ENCODE assay signal across 1 cellular context in genomic region chr16:84277244-84277823, GRCh38.
TF ChIP-seq lines count a peak whose summit lies in the region.

No MANE protein-coding gene starts in this region.

TF ChIP-seq in HepG2, 621 proteins besides CTCF, POLR2A, EP300 and RAD21 (continued from another document):
- TF ChIP-seq ZBED4 (CRISPR knock-in tag; IDR thresholded peaks at IDR 0.05; ENCODE audit: borderline replicate concordance) (0 out of 2 replicates have a peak, but pooled peaks have one; percentile 32), SMC3 (IDR thresholded peaks at IDR 0.05; ENCODE audit: low read length) (peak; percentile 90), ZNF260 (CRISPR knock-in tag; IDR thresholded peaks at IDR 0.05; ENCODE audit: borderline replicate concordance, low read depth) (no peak), SOX5 (CRISPR knock-in tag; IDR thresholded peaks at IDR 0.05; ENCODE audit: borderline replicate concordance) (no peak), STAG1 (CRISPR knock-in tag; IDR thresholded peaks at IDR 0.05) (peak; percentile 91), ZNF569 (CRISPR knock-in tag; IDR thresholded peaks at IDR 0.05; ENCODE audit: borderline replicate concordance) (no peak), ZSCAN22 (CRISPR knock-in tag; IDR thresholded peaks at IDR 0.05) (no peak), ARID3A (IDR thresholded peaks at IDR 0.05; ENCODE audit: low read depth, low read length) (no peak), MTF2 (CRISPR knock-in tag; IDR thresholded peaks at IDR 0.05; ENCODE audit: borderline replicate concordance) (no peak), ZNF101 (CRISPR knock-in tag; IDR thresholded peaks at IDR 0.05; ENCODE audit: borderline replicate concordance, low read depth) (no peak), ZNF510 (CRISPR knock-in tag; IDR thresholded peaks at IDR 0.05; ENCODE audit: low read depth) (no peak), SP140L (CRISPR knock-in tag; IDR thresholded peaks at IDR 0.05; ENCODE audit: borderline replicate concordance) (0 out of 2 replicates have a peak, but pooled peaks have one; percentile 42), MAX (IDR thresholded peaks at IDR 0.05) (no peak), REXO4 (CRISPR knock-in tag; IDR thresholded peaks at IDR 0.05; ENCODE audit: borderline replicate concordance) (no peak), ZNF235 (CRISPR knock-in tag; IDR thresholded peaks at IDR 0.05; ENCODE audit: borderline replicate concordance) (no peak), ZNF207 (IDR thresholded peaks at IDR 0.05; ENCODE audit: borderline replicate concordance) (no peak), HINFP (CRISPR knock-in tag; IDR thresholded peaks at IDR 0.05; ENCODE audit: low read depth) (peak; percentile 84; the same call in 1 of the 2 replicates), TBL1XR1 (IDR thresholded peaks at IDR 0.05; ENCODE audit: borderline replicate concordance, low read length, partially characterized antibody) (peak; percentile 40), ZNF776 (CRISPR knock-in tag; IDR thresholded peaks at IDR 0.05) (no peak), RNF2 (conservative IDR thresholded peaks at IDR 0.05; ENCODE audit: low read depth) (0 out of 2 replicates have a peak, but pooled peaks have one; percentile 30), ZFP36 (IDR thresholded peaks at IDR 0.05; ENCODE audit: borderline replicate concordance, low read depth, low read length, partially characterized antibody) (no peak), ZNF383 (CRISPR knock-in tag; IDR thresholded peaks at IDR 0.05; ENCODE audit: borderline replicate concordance) (no peak), TEAD2 (CRISPR knock-in tag; IDR thresholded peaks at IDR 0.05) (no peak), ZNF367 (CRISPR knock-in tag; IDR thresholded peaks at IDR 0.05; ENCODE audit: borderline replicate concordance) (no peak), ZNF441 (CRISPR knock-in tag; IDR thresholded peaks at IDR 0.05; ENCODE audit: borderline replicate concordance) (no peak), ZNF790 (CRISPR knock-in tag; IDR thresholded peaks at IDR 0.05; ENCODE audit: borderline replicate concordance) (no peak), EHMT2 (IDR thresholded peaks at IDR 0.05; ENCODE audit: borderline replicate concordance, low read depth, low read length) (no peak), SMAD9 (CRISPR knock-in tag; IDR thresholded peaks at IDR 0.05) (no peak), ZNF883 (CRISPR knock-in tag; IDR thresholded peaks at IDR 0.05; ENCODE audit: not compliant biosample characterization) (no peak), HES4 (CRISPR knock-in tag; IDR thresholded peaks at IDR 0.05; ENCODE audit: borderline replicate concordance) (no peak), SMAD3 (CRISPR knock-in tag; IDR thresholded peaks at IDR 0.05) (peak; percentile 24; the same call in 1 of the 2 replicates), KLF16 (CRISPR knock-in tag; IDR thresholded peaks at IDR 0.05) (0 out of 4 replicates have a peak, but pooled peaks of 1 of the 2 experiments have one; percentile 33), TCF7 (IDR thresholded peaks at IDR 0.05; ENCODE audit: low read depth) (no peak), THAP8 (CRISPR knock-in tag; IDR thresholded peaks at IDR 0.05; ENCODE audit: borderline replicate concordance) (no peak), ISL2 (CRISPR knock-in tag; IDR thresholded peaks at IDR 0.05) (no peak), ZNF512 (CRISPR knock-in tag; IDR thresholded peaks at IDR 0.05) (no peak), ZNF224 (CRISPR knock-in tag; IDR thresholded peaks at IDR 0.05) (no peak), SMARCE1 (IDR thresholded peaks at IDR 0.05; ENCODE audit: borderline replicate concordance) (no peak), SOX13 (IDR thresholded peaks at IDR 0.05) (no peak), SOX13 (CRISPR knock-in tag; conservative IDR thresholded peaks at IDR 0.05 in 1 of 2, IDR thresholded peaks at IDR 0.05 in 1 of 2) (no peak), ZNF180 (CRISPR knock-in tag; IDR thresholded peaks at IDR 0.05; ENCODE audit: borderline replicate concordance, low read depth) (no peak), ELF3 (CRISPR knock-in tag; IDR thresholded peaks at IDR 0.05) (0 out of 2 replicates have a peak, but pooled peaks have one; percentile 12), FOXO1 (CRISPR knock-in tag; IDR thresholded peaks at IDR 0.05) (no peak), NFATC3 (CRISPR knock-in tag; IDR thresholded peaks at IDR 0.05) (no peak), ZBTB10 (CRISPR knock-in tag; IDR thresholded peaks at IDR 0.05; ENCODE audit: borderline replicate concordance) (no peak), ZNF777 (CRISPR knock-in tag; IDR thresholded peaks at IDR 0.05) (no peak), ZNF839 (CRISPR knock-in tag; IDR thresholded peaks at IDR 0.05; ENCODE audit: borderline replicate concordance) (no peak), FOSL1 (CRISPR knock-in tag; IDR thresholded peaks at IDR 0.05; ENCODE audit: borderline replicate concordance) (no peak), HOXA3 (CRISPR knock-in tag; IDR thresholded peaks at IDR 0.05) (no peak), ZNF746 (CRISPR knock-in tag; IDR thresholded peaks at IDR 0.05) (no peak), ZMYM3 (CRISPR knock-in tag; IDR thresholded peaks at IDR 0.05) (no peak), ZNF34 (CRISPR knock-in tag; IDR thresholded peaks at IDR 0.05; ENCODE audit: borderline replicate concordance) (no peak), ZNF10 (CRISPR knock-in tag; IDR thresholded peaks at IDR 0.05; ENCODE audit: borderline replicate concordance, low read depth) (no peak)
